2 cellular contexts compared by ENCODE assay signal in genomic region chr16:67966549-67967182, GRCh38.
TF ChIP-seq lines count a peak whose summit lies in the region.

No MANE protein-coding gene starts in this region.

TF ChIP-seq in GM12878, 131 proteins besides CTCF, POLR2A, EP300 and RAD21:
- TF ChIP-seq MLLT1 (IDR thresholded peaks at IDR 0.05) (no peak), SPI1 (IDR thresholded peaks at IDR 0.05; ENCODE audit: borderline replicate concordance, insufficient read depth, low read depth, low read length) (peak; percentile 39; the same call in 1 of the 2 replicates)
TF ChIP-seq in GM12878: peak in this region for 1.

TF ChIP-seq in liver, 16 proteins besides CTCF, POLR2A, EP300 and RAD21:
- TF ChIP-seq FOXA2 (IDR thresholded peaks at IDR 0.05) (no peak), NR2F2 (IDR thresholded peaks at IDR 0.05) (no peak), TAF1 (conservative IDR thresholded peaks at IDR 0.05) (no peak), FOXA1 (IDR thresholded peaks at IDR 0.05) (no peak), MAX (IDR thresholded peaks at IDR 0.05) (no peak), RXRA (IDR thresholded peaks at IDR 0.05) (no peak)
TF ChIP-seq in liver: peak in this region for 0.
